Comparison of ENCODE assay signal across 27 cellular contexts in genomic region chr3:11022115-11022514, GRCh38. TPM values are rescaled to one million over a fixed set of nuclear protein-coding genes. Genes with fewer than 3 reads are reported as not detected.
"Had no signal": no experiment of that assay in that cellular context is flagged by ENCODE, and none has a peak within 500 bp of the region (broad histone marks: within the 10 kb centered on the region; RNA-seq: fewer than 3 reads in every experiment).

No MANE protein-coding gene starts in this region.

- H3K4me3 Mint-ChIP-seq: activated CD4-positive, alpha-beta T cell treated with anti-CD3 and anti-CD28 coated beads, Interleukin-2, amount 10 ng/mL, durations not matched to agents 24 days and 14 days; activated CD8-positive, alpha-beta T cell treated with anti-CD3 and anti-CD28 coated beads, Interleukin-2, amount 10 ng/mL, durations not matched to agents 7 days and 5 days; activated naive CD4-positive, alpha-beta T cell treated with anti-CD3 and anti-CD28 coated beads, Interleukin-2, amount 50 U/mL, for 24 hours; activated T-cell treated with anti-CD3 and anti-CD28 coated beads, Interleukin-2, amount 50 U/mL, for 24 hours; IgD-negative memory B cell; T-helper 1 cell treated with Interleukin-12 subunit alpha and Interleukin-12 subunit beta and Interleukin-4 antibody, amounts not matched to agents 30 μg/mL and 1 μg/mL, for 36 hours; T-helper 2 cell treated with Interferon-gamma antibody and Interleukin-4, amounts not matched to agents 5 μg/mL and 100 μg/mL, for 36 hours had no signal

- H3K4me1 ChIP-seq: SJCRH30 had no signal

- H3K36me3 ChIP-seq: SJCRH30 had no signal

- H3K27ac ChIP-seq: SJCRH30, SK-N-MC had no signal

- H3K4me3 ChIP-seq: SJCRH30, SK-N-MC had no signal

- H3K9me3 ChIP-seq: SJCRH30 had no signal

- DNase-seq: activated CD4-positive, alpha-beta T cell treated with anti-CD3 and anti-CD28 coated beads, Interleukin-2, amount 10 ng/mL, durations not matched to agents 24 days and 14 days; activated CD4-positive, alpha-beta T cell treated with anti-CD3 and anti-CD28 coated beads, Interleukin-2, amount 50 U/mL, for 4 hours; activated CD8-positive, alpha-beta T cell treated with anti-CD3 and anti-CD28 coated beads, Interleukin-2, amount 10 ng/mL, durations not matched to agents 7 days and 5 days; activated gamma-delta T cell; activated naive CD4-positive, alpha-beta T cell treated with Interleukin-2 at 50 U/mL for 16 hours; activated T-cell treated with anti-CD3 and anti-CD28 coated beads, Interleukin-2, amount 50 U/mL, for 24 hours; Kasumi-1; KBM-7; MM.1S; MV-4-11; NCI-H1092; NCI-H1436 treated with DMSO at 0.1 percent for 48 hours; NCI-H1694 treated with DMSO at 0.1 percent for 48 hours; NCI-H2029; NCI-H345; NCI-H524 treated with DMSO at 0.1 percent for 48 hours; SHP77; SJCRH30 had no signal

- H3K27ac Mint-ChIP-seq: activated CD4-positive, alpha-beta T cell treated with anti-CD3 and anti-CD28 coated beads, Interleukin-2, amount 10 ng/mL, durations not matched to agents 24 days and 14 days; activated CD8-positive, alpha-beta T cell treated with anti-CD3 and anti-CD28 coated beads, Interleukin-2, amount 10 ng/mL, durations not matched to agents 7 days and 5 days; activated naive CD4-positive, alpha-beta T cell treated with anti-CD3 and anti-CD28 coated beads, Interleukin-2, amount 50 U/mL, for 24 hours; activated T-cell treated with anti-CD3 and anti-CD28 coated beads, Interleukin-2, amount 50 U/mL, for 24 hours; activated T-helper 2 cell treated with anti-CD3 and anti-CD28 coated beads, Interferon-gamma antibody, Interleukin-2, Interleukin-4, amounts not matched to agents 10 μg/mL and 5 μg/mL and 100 μg/mL, durations not matched to agents 14 hours and 24 hours and 36 hours; IgD-negative memory B cell; T-helper 1 cell treated with Interleukin-12 subunit alpha and Interleukin-12 subunit beta and Interleukin-4 antibody, amounts not matched to agents 30 μg/mL and 1 μg/mL, for 36 hours; T-helper 2 cell treated with Interferon-gamma antibody and Interleukin-4, amounts not matched to agents 5 μg/mL and 100 μg/mL, for 36 hours had no signal

- ATAC-seq: activated CD8-positive, alpha-beta T cell treated with anti-CD3 and anti-CD28 coated beads, Interleukin-2, amount 10 ng/mL, durations not matched to agents 7 days and 5 days; Panc1 had no signal

- H3K9me3 Mint-ChIP-seq: activated CD4-positive, alpha-beta T cell treated with anti-CD3 and anti-CD28 coated beads, Interleukin-2, amount 10 ng/mL, durations not matched to agents 24 days and 14 days; activated T-helper 2 cell treated with anti-CD3 and anti-CD28 coated beads, Interferon-gamma antibody, Interleukin-2, Interleukin-4, amounts not matched to agents 10 μg/mL and 5 μg/mL and 100 μg/mL, durations not matched to agents 14 hours and 24 hours and 36 hours; T-helper 1 cell treated with Interleukin-12 subunit alpha and Interleukin-12 subunit beta and Interleukin-4 antibody, amounts not matched to agents 30 μg/mL and 1 μg/mL, for 36 hours; T-helper 2 cell treated with Interferon-gamma antibody and Interleukin-4, amounts not matched to agents 5 μg/mL and 100 μg/mL, for 36 hours had no signal

- H3K36me3 Mint-ChIP-seq: activated naive CD4-positive, alpha-beta T cell treated with anti-CD3 and anti-CD28 coated beads, Interleukin-2, amount 50 U/mL, for 24 hours; IgD-negative memory B cell had no signal

- H3K4me1 Mint-ChIP-seq: activated CD4-positive, alpha-beta T cell treated with anti-CD3 and anti-CD28 coated beads, Interleukin-2, amount 10 ng/mL, durations not matched to agents 24 days and 14 days; activated naive CD4-positive, alpha-beta T cell treated with anti-CD3 and anti-CD28 coated beads, Interleukin-2, amount 50 U/mL, for 24 hours had no signal

RNA-seq across cellular contexts. Expression of gene SLC6A1, which starts 29.6 kb away (rescaled TPM):
- total RNA-seq: activated CD4-positive, alpha-beta T cell treated with anti-CD3 and anti-CD28 coated beads, Interleukin-2, amount 10 ng/mL, durations not matched to agents 24 days and 14 days; activated CD8-positive, alpha-beta T cell treated with anti-CD3 and anti-CD28 coated beads, Interleukin-2, amount 10 ng/mL, durations not matched to agents 7 days and 5 days; activated T-helper 2 cell treated with anti-CD3 and anti-CD28 coated beads, Interferon-gamma antibody, Interleukin-2, Interleukin-4, amounts not matched to agents 10 μg/mL and 5 μg/mL and 100 μg/mL, durations not matched to agents 14 hours and 24 hours and 36 hours; NCI-H460; RPMI7951; SJCRH30 had no signal
- polyA plus RNA-seq: IgD-negative memory B cell had no signal
